Comparison of ENCODE assay signal across 30 cellular contexts in the genomic region with DNA sequence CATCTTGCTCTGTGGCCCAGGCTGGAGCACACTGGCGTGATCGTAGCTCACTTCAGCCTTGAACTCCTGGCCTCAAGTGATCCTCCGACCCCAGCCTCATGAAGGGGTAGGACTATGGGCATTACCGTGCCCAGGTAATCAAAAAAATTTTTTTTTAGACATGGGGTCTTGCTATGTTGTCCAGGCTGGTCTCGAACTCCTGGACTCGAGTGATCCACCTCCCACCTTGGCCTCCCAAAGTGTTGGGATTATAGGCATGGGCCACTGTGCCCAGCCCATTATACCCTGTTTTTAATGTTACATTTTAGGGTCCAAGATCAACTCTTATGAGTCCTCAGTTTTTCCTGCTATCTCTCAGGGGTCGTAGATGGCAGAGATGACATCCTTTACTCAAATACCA. TPM values are rescaled to one million over a fixed set of nuclear protein-coding genes. Genes with fewer than 3 reads are reported as not detected.
"Had no signal": no experiment of that assay in that cellular context is flagged by ENCODE, and none has a peak within 500 bp of the region (broad histone marks: within the 10 kb centered on the region; RNA-seq: fewer than 3 reads in every experiment).

No MANE protein-coding gene starts in this region.

- H3K9me3 Mint-ChIP-seq: naive thymus-derived CD4-positive, alpha-beta T cell had no signal

- H3K36me3 ChIP-seq: gastrocnemius medialis, lower lobe of right lung had no signal

- H3K27ac ChIP-seq: coronary artery, epithelial cell of prostate, esophagus squamous epithelium, gastrocnemius medialis, left lung, lower lobe of right lung had no signal

- H3K4me3 ChIP-seq: coronary artery, esophagus squamous epithelium, gastrocnemius medialis, left lung, lower lobe of right lung had no signal

- H3K27me3 ChIP-seq: dorsolateral prefrontal cortex, esophagus squamous epithelium, gastrocnemius medialis, heart right ventricle, left lung had no signal

- H3K9me3 ChIP-seq: esophagus squamous epithelium, gastrocnemius medialis, heart right ventricle, left lung, lower lobe of right lung had no signal

- DNase-seq: dermis blood vessel endothelial cell; dorsolateral prefrontal cortex; effector CD4-positive, alpha-beta T cell; effector memory CD4-positive, alpha-beta T cell; erythroblast; esophagus squamous epithelium; foreskin fibroblast; foreskin melanocyte; gastrocnemius medialis; glutamatergic neuron; head of caudate nucleus; heart right ventricle; hippocampal formation; left cardiac atrium; left lung; left ventricle myocardium superior; lower lobe of right lung; mesenchymal stem cell; midbrain; naive thymus-derived CD4-positive, alpha-beta T cell had no signal

- H3K4me1 ChIP-seq: esophagus squamous epithelium, gastrocnemius medialis, left lung, lower lobe of right lung had no signal

- FAIRE-seq: islet of Langerhans, keratinocyte had no signal

- H3K27me3 Mint-ChIP-seq: naive thymus-derived CD4-positive, alpha-beta T cell had no signal

- H3K27ac Mint-ChIP-seq: naive thymus-derived CD4-positive, alpha-beta T cell had no signal

- ATAC-seq: esophagus mucosa; gastrocnemius medialis; left cardiac atrium; left lung; left ventricle myocardium superior; lower lobe of right lung; naive thymus-derived CD4-positive, alpha-beta T cell had no signal

- H3K4me3 Mint-ChIP-seq: naive thymus-derived CD4-positive, alpha-beta T cell had no signal

RNA-seq across cellular contexts. Expression of a gene that starts 6.3 kb away (rescaled TPM):
- total RNA-seq: dermis blood vessel endothelial cell; esophagus mucosa; gastrocnemius medialis; glomerular endothelial cell; kidney epithelial cell; lower lobe of right lung; lung microvascular endothelial cell; mononuclear cell; mucosa of gallbladder; naive thymus-derived CD4-positive, alpha-beta T cell had no signal
- polyA plus RNA-seq: keratinocyte; naive thymus-derived CD4-positive, alpha-beta T cell had no signal
